16 cellular contexts compared by ENCODE assay signal in the genomic region with DNA sequence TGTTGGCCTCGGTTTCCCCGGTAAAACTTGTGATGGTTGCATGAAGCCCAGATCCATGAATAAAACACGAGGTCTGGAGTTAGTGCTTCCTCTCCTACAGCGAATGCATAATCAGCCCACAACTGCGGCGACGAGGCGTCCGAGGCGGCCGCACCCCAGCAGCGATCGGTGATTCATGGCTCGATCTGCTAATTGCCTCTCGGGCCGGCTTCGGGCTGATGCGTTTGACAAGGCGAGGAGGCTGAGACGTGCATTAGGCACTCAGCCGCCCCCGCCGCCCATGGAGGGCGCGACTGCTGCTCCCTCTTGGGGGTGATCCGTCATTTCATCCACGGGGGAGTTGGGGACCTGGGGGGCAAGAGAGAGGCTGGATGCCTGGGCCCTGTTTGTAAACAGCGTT. TPM values are rescaled to one million over a fixed set of nuclear protein-coding genes. Genes with fewer than 3 reads are reported as not detected.
"Had no signal": no experiment of that assay in that cellular context is flagged by ENCODE, and none has a peak within 500 bp of the region (broad histone marks: within the 10 kb centered on the region; RNA-seq: fewer than 3 reads in every experiment).

No MANE protein-coding gene starts in this region.

- H3K36me3 Mint-ChIP-seq: activated naive CD8-positive, alpha-beta T cell; stimulated activated naive B cell treated with anti-CD40 and anti-IgM and Interleukin-4, amounts not matched to agents 10 μg/mL and 1 μg/mL and 100 μg/mL, for 72 hours had no signal

- H3K27me3 Mint-ChIP-seq: activated naive CD8-positive, alpha-beta T cell had no signal

- H3K4me1 ChIP-seq: gastrocnemius medialis, lower lobe of right lung, tibial nerve had no signal

- H3K27ac ChIP-seq: cardiac muscle cell, gastrocnemius medialis, lower lobe of right lung, tibial nerve had no signal

- H3K4me3 Mint-ChIP-seq: activated naive CD8-positive, alpha-beta T cell; activated T-cell treated with anti-CD3 and anti-CD28 coated beads, Interleukin-2, amount 50 U/mL, for 24 hours; stimulated activated naive B cell treated with anti-CD40 and anti-IgM and Interleukin-4, amounts not matched to agents 10 μg/mL and 1 μg/mL and 100 μg/mL, for 72 hours had no signal

- DNase-seq: activated CD4-positive, alpha-beta T cell treated with anti-CD3 and anti-CD28 coated beads, Interleukin-2, amount 50 U/mL, for 4 hours; activated CD4-positive, CD25-positive, alpha-beta regulatory T cell treated with anti-CD3 and anti-CD28 coated beads, Interleukin-2, amount 50 U/mL, for 72 hours; activated effector memory CD4-positive, alpha-beta T cell treated with anti-CD3 and anti-CD28 coated beads, Interleukin-2, amount 50 U/mL, for 16 hours; activated T-cell treated with anti-CD3 and anti-CD28 coated beads, Interleukin-2, amount 50 U/mL, for 24 hours; gastrocnemius medialis; midbrain; stimulated activated CD4-positive, alpha-beta T cell treated with anti-CD3 and anti-CD28 coated beads, Interleukin-2, amount 100 ng/mL, for 24 hours; stimulated activated naive B cell treated with anti-CD40 and anti-IgM and Interleukin-4, amounts not matched to agents 10 μg/mL and 1 μg/mL and 100 μg/mL, for 72 hours had no signal

- H3K27me3 ChIP-seq: cardiac muscle cell had no signal

- H3K9me3 Mint-ChIP-seq: activated T-cell treated with anti-CD3 and anti-CD28 coated beads, Interleukin-2, amount 50 U/mL, for 24 hours; stimulated activated naive B cell treated with anti-CD40 and anti-IgM and Interleukin-4, amounts not matched to agents 10 μg/mL and 1 μg/mL and 100 μg/mL, for 72 hours had no signal

- H3K36me3 ChIP-seq: cardiac muscle cell, gastrocnemius medialis, lower lobe of right lung, tibial nerve had no signal

- ATAC-seq: gastrocnemius medialis; sciatic nerve; stimulated activated naive B cell treated with anti-CD40 and anti-IgM and Interleukin-4, amounts not matched to agents 10 μg/mL and 1 μg/mL and 100 μg/mL, for 72 hours had no signal

- H3K4me3 ChIP-seq: cardiac muscle cell, gastrocnemius medialis, lower lobe of right lung, tibial nerve had no signal

- H3K27ac Mint-ChIP-seq: activated naive CD8-positive, alpha-beta T cell; activated T-cell treated with anti-CD3 and anti-CD28 coated beads, Interleukin-2, amount 50 U/mL, for 24 hours; stimulated activated naive B cell treated with anti-CD40 and anti-IgM and Interleukin-4, amounts not matched to agents 10 μg/mL and 1 μg/mL and 100 μg/mL, for 72 hours had no signal

- H3K9me3 ChIP-seq: gastrocnemius medialis, lower lobe of right lung, tibial nerve had no signal

RNA-seq across cellular contexts. Expression of gene EFNA2, which starts 48.1 kb away (rescaled TPM):
- total RNA-seq: gastrocnemius medialis; lower lobe of right lung; posterior vena cava; sciatic nerve; subcutaneous adipose tissue; T-helper 2 cell treated with Interferon-gamma antibody and Interleukin-4, amounts not matched to agents 100 ng/mL and 5 ng/mL, for 36 hours; tibial nerve had no signal
